Comparison of ENCODE assay signal across 1 cellular context in genomic region chrX:7133036-7133412, GRCh38.
TF ChIP-seq lines count a peak whose summit lies in the region.

No MANE protein-coding gene starts in this region.

TF ChIP-seq in A549, 52 proteins besides CTCF, POLR2A, EP300 and RAD21 (continued from another document):
- TF ChIP-seq, protein P1, sequence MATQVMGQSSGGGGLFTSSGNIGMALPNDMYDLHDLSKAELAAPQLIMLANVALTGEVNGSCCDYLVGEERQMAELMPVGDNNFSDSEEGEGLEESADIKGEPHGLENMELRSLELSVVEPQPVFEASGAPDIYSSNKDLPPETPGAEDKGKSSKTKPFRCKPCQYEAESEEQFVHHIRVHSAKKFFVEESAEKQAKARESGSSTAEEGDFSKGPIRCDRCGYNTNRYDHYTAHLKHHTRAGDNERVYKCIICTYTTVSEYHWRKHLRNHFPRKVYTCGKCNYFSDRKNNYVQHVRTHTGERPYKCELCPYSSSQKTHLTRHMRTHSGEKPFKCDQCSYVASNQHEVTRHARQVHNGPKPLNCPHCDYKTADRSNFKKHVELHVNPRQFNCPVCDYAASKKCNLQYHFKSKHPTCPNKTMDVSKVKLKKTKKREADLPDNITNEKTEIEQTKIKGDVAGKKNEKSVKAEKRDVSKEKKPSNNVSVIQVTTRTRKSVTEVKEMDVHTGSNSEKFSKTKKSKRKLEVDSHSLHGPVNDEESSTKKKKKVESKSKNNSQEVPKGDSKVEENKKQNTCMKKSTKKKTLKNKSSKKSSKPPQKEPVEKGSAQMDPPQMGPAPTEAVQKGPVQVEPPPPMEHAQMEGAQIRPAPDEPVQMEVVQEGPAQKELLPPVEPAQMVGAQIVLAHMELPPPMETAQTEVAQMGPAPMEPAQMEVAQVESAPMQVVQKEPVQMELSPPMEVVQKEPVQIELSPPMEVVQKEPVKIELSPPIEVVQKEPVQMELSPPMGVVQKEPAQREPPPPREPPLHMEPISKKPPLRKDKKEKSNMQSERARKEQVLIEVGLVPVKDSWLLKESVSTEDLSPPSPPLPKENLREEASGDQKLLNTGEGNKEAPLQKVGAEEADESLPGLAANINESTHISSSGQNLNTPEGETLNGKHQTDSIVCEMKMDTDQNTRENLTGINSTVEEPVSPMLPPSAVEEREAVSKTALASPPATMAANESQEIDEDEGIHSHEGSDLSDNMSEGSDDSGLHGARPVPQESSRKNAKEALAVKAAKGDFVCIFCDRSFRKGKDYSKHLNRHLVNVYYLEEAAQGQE (IDR thresholded peaks at IDR 0.05) = no peak
- TF ChIP-seq ZC3H11A (IDR thresholded peaks at IDR 0.05) = no peak
- TF ChIP-seq NPAS2 (CRISPR knock-in tag; IDR thresholded peaks at IDR 0.05; ENCODE audit: borderline replicate concordance) = no peak
- TF ChIP-seq BHLHE40 (IDR thresholded peaks at IDR 0.05; ENCODE audit: low read depth, low read length) = no peak
- TF ChIP-seq, protein P2, sequence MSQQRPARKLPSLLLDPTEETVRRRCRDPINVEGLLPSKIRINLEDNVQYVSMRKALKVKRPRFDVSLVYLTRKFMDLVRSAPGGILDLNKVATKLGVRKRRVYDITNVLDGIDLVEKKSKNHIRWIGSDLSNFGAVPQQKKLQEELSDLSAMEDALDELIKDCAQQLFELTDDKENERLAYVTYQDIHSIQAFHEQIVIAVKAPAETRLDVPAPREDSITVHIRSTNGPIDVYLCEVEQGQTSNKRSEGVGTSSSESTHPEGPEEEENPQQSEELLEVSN (IDR thresholded peaks at IDR 0.05; ENCODE audit: borderline replicate concordance, low read depth) = no peak
- TF ChIP-seq HES2 (IDR thresholded peaks at IDR 0.05) = no peak
TF ChIP-seq in A549: peak in this region for 0.
